19 cellular contexts compared by ENCODE assay signal in genomic region chr3:122063908-122064307, GRCh38. TPM values are rescaled to one million over a fixed set of nuclear protein-coding genes. Genes with fewer than 3 reads are reported as not detected.
DNase-seq lines count a peak whose midpoint lies in the region; ATAC-seq and TF ChIP-seq lines count a peak whose summit lies in the region.
"Had no signal": no experiment of that assay in that cellular context is flagged by ENCODE, and none has a peak within 500 bp of the region (broad histone marks: within the 10 kb centered on the region; RNA-seq: fewer than 3 reads in every experiment).

No MANE protein-coding gene starts in this region.

- peak overlapping the region; percentile 88 for H3K27ac ChIP-seq in OCI-LY1 (ENCODE audit: low read depth, low read length, poor library complexity, severe bottlenecking)
- H3K27ac ChIP-seq: ascending aorta, left ventricle myocardium inferior, Peyer's patch had no signal

- no peak for TF ChIP-seq CTCF in GM12865 (IDR thresholded peaks at IDR 0.05; ENCODE audit: insufficient read depth, low read depth, low read length, missing control alignments)
- TF ChIP-seq CTCF in OCI-LY1 (IDR thresholded peaks at IDR 0.05; ENCODE audit: low read length): no peak

- DNase-seq in GM12865 (ENCODE audit: low read depth) (peak; percentile 35), memory B cell (ENCODE audit: low spot score in 2 of 2) (no peak), inferior parietal cortex (ENCODE audit: extremely low spot score) (no peak), SK-N-DZ (ENCODE audit: low spot score) (no peak), DMS 273 (lab: John Stamatoyannopoulos, UW; ENCODE audit: unreplicated experiment) (no peak)
- DNase-seq: activated CD4-positive, CD25-positive, alpha-beta regulatory T cell treated with anti-CD3 and anti-CD28 coated beads, Interleukin-2, amount 50 U/mL, for 72 hours; activated naive CD4-positive, alpha-beta T cell; DMS153; foreskin melanocyte; H7; left ventricle myocardium inferior; NCI-H446 treated with DMSO at 0.1 percent for 48 hours; Peyer's patch; stimulated activated CD4-positive, alpha-beta T cell treated with anti-CD3 and anti-CD28 coated beads, Interleukin-15, amount 100 ng/mL, for 24 hours had no signal

- ATAC-seq in HG03095 (IDR thresholded peaks at IDR 0.05; ENCODE audit: unreplicated experiment) (peak; percentile 41), memory B cell (ENCODE audit: low read depth) (peak; percentile 51), HG03469 (IDR thresholded peaks at IDR 0.05; ENCODE audit: unreplicated experiment) (no peak)
- ATAC-seq: natural killer cell treated with Interleukin-12 subunit alpha and Interleukin-12 subunit beta and Interleukin-15 and Interleukin-18, amount 100 ng/mL, for 72 hours had no signal

- H4K20me1 ChIP-seq in OCI-LY1 (ENCODE audit: insufficient read depth, low read length): no peaks in the 10 kb centered on the region

- H3K27me3 ChIP-seq in OCI-LY1 (ENCODE audit: insufficient read depth, low read length): no peaks in the 10 kb centered on the region
- H3K27me3 ChIP-seq: ascending aorta, Peyer's patch had no signal

- no peaks in the 10 kb centered on the region for H3K9me3 ChIP-seq in OCI-LY1 (ENCODE audit: low read length)
- H3K9me3 ChIP-seq: ascending aorta, left ventricle myocardium inferior, Peyer's patch had no signal

- H3K36me3 Mint-ChIP-seq in memory B cell: peaks cover 10% of the 10 kb centered on the region

- H3K4me3 ChIP-seq in GM12865 (ENCODE audit: low read depth, low read length) (no peak overlapping the region), OCI-LY1 (ENCODE audit: low read depth, low read length, poor library complexity, severe bottlenecking) (peak overlapping the region; percentile 15)
- H3K4me3 ChIP-seq: ascending aorta, left ventricle myocardium inferior, Peyer's patch had no signal

- no peaks in the 10 kb centered on the region for H3K9me2 ChIP-seq in OCI-LY1 (ENCODE audit: low read depth, low read length)

- 0 out of 2 replicates have a peak, but pooled peaks cover 5% of the 10 kb centered on the region for H3F3A ChIP-seq in OCI-LY1 (ENCODE audit: insufficient read depth, low read length)

- peak overlapping the region; percentile 25 for H3K4me3 Mint-ChIP-seq in memory B cell
- H3K4me3 Mint-ChIP-seq: natural killer cell treated with Interleukin-12 subunit alpha and Interleukin-12 subunit beta and Interleukin-15 and Interleukin-18, amount 100 ng/mL, for 72 hours had no signal

- no peak overlapping the region for H2AFZ ChIP-seq in OCI-LY1 (ENCODE audit: low read length)

- H3K4me1 Mint-ChIP-seq in memory B cell: peaks cover 27% of the 10 kb centered on the region

- no peaks in the 10 kb centered on the region for H3K9me3 Mint-ChIP-seq in memory B cell

- no peaks in the 10 kb centered on the region for H3K27me3 Mint-ChIP-seq in memory B cell

- H3K9ac ChIP-seq in OCI-LY1 (ENCODE audit: low read length): peak overlapping the region; percentile 18; the same call in 1 of the 2 replicates

- peaks cover 47% of the 10 kb centered on the region for H3K79me2 ChIP-seq in OCI-LY1 (ENCODE audit: insufficient read depth, low read length)

- peaks cover 79% of the 10 kb centered on the region for H3K4me1 ChIP-seq in OCI-LY1 (ENCODE audit: insufficient read depth, low read length, severe bottlenecking)
- H3K4me1 ChIP-seq: ascending aorta, left ventricle myocardium inferior had no signal

- peak overlapping the region; percentile 12 for H3K27ac Mint-ChIP-seq in memory B cell
- H3K27ac Mint-ChIP-seq: natural killer cell treated with Interleukin-12 subunit alpha and Interleukin-12 subunit beta and Interleukin-15 and Interleukin-18, amount 100 ng/mL, for 72 hours had no signal

- H3K4me2 ChIP-seq in OCI-LY1 (ENCODE audit: low read length): peak overlapping the region; percentile 51

- H3K36me3 ChIP-seq in OCI-LY1 (ENCODE audit: insufficient read depth, low read length): no peaks in the 10 kb centered on the region
- H3K36me3 ChIP-seq: ascending aorta, left ventricle myocardium inferior, Peyer's patch had no signal

RNA-seq across cellular contexts. Expression of gene CD86, which starts 8.7 kb away (rescaled TPM):
- polyA plus RNA-seq in SK-N-DZ (2014; cell fraction: cytosol; rRNA removed): not detected in 2 replicates
- not detected in 2 replicates for polyA plus RNA-seq in SK-N-DZ (2014; cell fraction: nucleus; rRNA removed)

RNA-seq across cellular contexts. Expression of gene ILDR1, which starts 41.9 kb away (rescaled TPM):
- not detected in 2 replicates for polyA plus RNA-seq in SK-N-DZ (2014; cell fraction: cytosol; rRNA removed)
- not detected in 2 replicates for polyA plus RNA-seq in SK-N-DZ (2014; cell fraction: nucleus; rRNA removed)
